ENCODE assay signal across 11 cellular contexts in genomic region chr5:62778327-62779009, GRCh38.
DNase-seq lines count a peak whose midpoint lies in the region; ATAC-seq and TF ChIP-seq lines count a peak whose summit lies in the region.
"Had no signal": no experiment of that assay in that cellular context is flagged by ENCODE, and none has a peak within 500 bp of the region (broad histone marks: within the 10 kb centered on the region; RNA-seq: fewer than 3 reads in every experiment).

No MANE protein-coding gene starts in this region.

- no peak overlapping the region for H3K4me3 Mint-ChIP-seq in activated T-helper 1 cell treated with anti-CD3 and anti-CD28 coated beads, Interleukin-12 subunit alpha, Interleukin-12 subunit beta, Interleukin-2, Interleukin-4 antibody, amounts not matched to agents 30 ng/mL and 10 ng/mL and 1 ng/mL, durations not matched to agents 14 hours and 24 hours and 36 hours

- no peaks in the 10 kb centered on the region for H3K36me3 Mint-ChIP-seq in activated T-helper 1 cell treated with anti-CD3 and anti-CD28 coated beads, Interleukin-12 subunit alpha, Interleukin-12 subunit beta, Interleukin-2, Interleukin-4 antibody, amounts not matched to agents 30 ng/mL and 10 ng/mL and 1 ng/mL, durations not matched to agents 14 hours and 24 hours and 36 hours (ENCODE audit: low read depth)

- H3K27me3 Mint-ChIP-seq in activated T-helper 1 cell treated with anti-CD3 and anti-CD28 coated beads, Interleukin-12 subunit alpha, Interleukin-12 subunit beta, Interleukin-2, Interleukin-4 antibody, amounts not matched to agents 30 ng/mL and 10 ng/mL and 1 ng/mL, durations not matched to agents 14 hours and 24 hours and 36 hours (ENCODE audit: insufficient read depth), result no peaks in the 10 kb centered on the region
- H3K27me3 Mint-ChIP-seq: progenitor cell of endocrine pancreas had no signal

- ATAC-seq in GM19035 (IDR thresholded peaks at IDR 0.05; ENCODE audit: unreplicated experiment), result peak; percentile 16
- peak; percentile 16 for ATAC-seq in HG03432 (IDR thresholded peaks at IDR 0.05; ENCODE audit: unreplicated experiment)
- ATAC-seq in SK-N-SH treated with all-trans-retinoic acid at 6 μM for 48 hours, result peak; percentile 68

- H3K4me1 Mint-ChIP-seq in activated T-helper 1 cell treated with anti-CD3 and anti-CD28 coated beads, Interleukin-12 subunit alpha, Interleukin-12 subunit beta, Interleukin-2, Interleukin-4 antibody, amounts not matched to agents 30 ng/mL and 10 ng/mL and 1 ng/mL, durations not matched to agents 14 hours and 24 hours and 36 hours (ENCODE audit: low read depth), result peaks cover 6% of the 10 kb centered on the region

- no peak overlapping the region for H3K27ac Mint-ChIP-seq in activated T-helper 1 cell treated with anti-CD3 and anti-CD28 coated beads, Interleukin-12 subunit alpha, Interleukin-12 subunit beta, Interleukin-2, Interleukin-4 antibody, amounts not matched to agents 30 ng/mL and 10 ng/mL and 1 ng/mL, durations not matched to agents 14 hours and 24 hours and 36 hours
- H3K27ac Mint-ChIP-seq: progenitor cell of endocrine pancreas had no signal

- no peaks in the 10 kb centered on the region for H3K9me3 Mint-ChIP-seq in activated T-helper 1 cell treated with anti-CD3 and anti-CD28 coated beads, Interleukin-12 subunit alpha, Interleukin-12 subunit beta, Interleukin-2, Interleukin-4 antibody, amounts not matched to agents 30 ng/mL and 10 ng/mL and 1 ng/mL, durations not matched to agents 14 hours and 24 hours and 36 hours

- intact Hi-C loops in activated T-helper 1 cell treated with anti-CD3 and anti-CD28 coated beads, Interleukin-12 subunit alpha, Interleukin-12 subunit beta, Interleukin-2, Interleukin-4 antibody, amounts not matched to agents 30 ng/mL and 10 ng/mL and 1 ng/mL, durations not matched to agents 14 hours and 24 hours and 36 hours (cut with micrococcal nuclease), result loop anchor here (1.0 to 5.0 kb wide), 3 partner anchors 318 to 561 kb away; no protein-coding TSS in a partner anchor

- DNase-seq in pons (ENCODE audit: low spot score) (peak; percentile 72), OCI-M2 (lab: John Stamatoyannopoulos, UW; ENCODE audit: unreplicated experiment) (no peak), NCI-H2107 (lab: John Stamatoyannopoulos, UW) (no peak), NCI-H82 (lab: John Stamatoyannopoulos, UW) (no peak)
- DNase-seq in activated T-helper 1 cell treated with anti-CD3 and anti-CD28 coated beads, Interleukin-12 subunit alpha, Interleukin-12 subunit beta, Interleukin-2, Interleukin-4 antibody, amounts not matched to agents 30 ng/mL and 10 ng/mL and 1 ng/mL, durations not matched to agents 14 hours and 24 hours and 36 hours (ENCODE audit: low spot score), result no peak
- DNase-seq: activated CD4-positive, alpha-beta T cell treated with anti-CD3 and anti-CD28 coated beads, Interleukin-2, amount 50 U/mL, for 4 hours; kidney had no signal

TF ChIP-seq in SK-N-SH treated with all-trans-retinoic acid at 6 μM for 48 hours, 23 proteins besides CTCF, POLR2A, EP300 and RAD21:
- TF ChIP-seq ZC3H10 (CRISPR knock-in tag; IDR thresholded peaks at IDR 0.05) (no peak), BACH2 (CRISPR knock-in tag; IDR thresholded peaks at IDR 0.05; ENCODE audit: borderline replicate concordance) (no peak), ZFP30 (CRISPR knock-in tag; IDR thresholded peaks at IDR 0.05) (no peak), ISL1 (CRISPR knock-in tag; IDR thresholded peaks at IDR 0.05) (no peak), PPARA (CRISPR knock-in tag; IDR thresholded peaks at IDR 0.05; ENCODE audit: borderline replicate concordance) (no peak)
- TF ChIP-seq, protein P1, sequence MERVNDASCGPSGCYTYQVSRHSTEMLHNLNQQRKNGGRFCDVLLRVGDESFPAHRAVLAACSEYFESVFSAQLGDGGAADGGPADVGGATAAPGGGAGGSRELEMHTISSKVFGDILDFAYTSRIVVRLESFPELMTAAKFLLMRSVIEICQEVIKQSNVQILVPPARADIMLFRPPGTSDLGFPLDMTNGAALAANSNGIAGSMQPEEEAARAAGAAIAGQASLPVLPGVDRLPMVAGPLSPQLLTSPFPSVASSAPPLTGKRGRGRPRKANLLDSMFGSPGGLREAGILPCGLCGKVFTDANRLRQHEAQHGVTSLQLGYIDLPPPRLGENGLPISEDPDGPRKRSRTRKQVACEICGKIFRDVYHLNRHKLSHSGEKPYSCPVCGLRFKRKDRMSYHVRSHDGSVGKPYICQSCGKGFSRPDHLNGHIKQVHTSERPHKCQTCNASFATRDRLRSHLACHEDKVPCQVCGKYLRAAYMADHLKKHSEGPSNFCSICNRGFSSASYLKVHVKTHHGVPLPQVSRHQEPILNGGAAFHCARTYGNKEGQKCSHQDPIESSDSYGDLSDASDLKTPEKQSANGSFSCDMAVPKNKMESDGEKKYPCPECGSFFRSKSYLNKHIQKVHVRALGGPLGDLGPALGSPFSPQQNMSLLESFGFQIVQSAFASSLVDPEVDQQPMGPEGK (CRISPR knock-in tag; IDR thresholded peaks at IDR 0.05; ENCODE audit: borderline replicate concordance), result no peak

Comparison
In these comparisons a context has a peak if more than half of its experiments do, and no peak if none do; other contexts are left out.
1. ATAC-seq: peak in every context shown above with its lines; median percentile 68 in SK-N-SH treated with all-trans-retinoic acid at 6 μM for 48 hours; 16 in GM19035; 16 in HG03432.